ENCODE assay signal across 8 cellular contexts in genomic region chr16:2907089-2907735, GRCh38. TPM values are rescaled to one million over a fixed set of nuclear protein-coding genes. Genes with fewer than 3 reads are reported as not detected.
A peak's percentile ranks its signal among the peaks of the same experiment; 100 is the strongest.
DNase-seq lines count a peak whose midpoint lies in the region; ATAC-seq and TF ChIP-seq lines count a peak whose summit lies in the region.
"Not testable (repeated sequence)": the region's sequence is repeated elsewhere in the genome, so short reads cannot be mapped to it uniquely, and the experiment has no call there.

No MANE protein-coding gene starts in this region.

- H3K27ac ChIP-seq in BLaER1 treated with 17β-estradiol and CSF1 and Interleukin-3, amounts not matched to agents 10 nM and 100 nM = peak overlapping the region in 1 of 11 experiments; percentile 20; a peak in 1 of 22 replicates
- H3K27ac ChIP-seq in WERI-Rb-1; fibroblast of lung (ENCODE audit: insufficient read depth, low read length): not testable (repeated sequence)

- not testable (repeated sequence) for H3K27me3 Mint-ChIP-seq in activated naive CD8-positive, alpha-beta T cell treated with anti-CD3 and anti-CD28 coated beads, Interleukin-2, amount 50 U/mL, for 24 hours; memory B cell

- not testable (repeated sequence) for H3K79me2 ChIP-seq in fibroblast of lung (ENCODE audit: control insufficient read depth, insufficient read depth, low read length)

- DNase-seq in HCEC 1CT (peak; percentile 32), NCI-H446 treated with DMSO at 0.1 percent for 48 hours (lab: John Stamatoyannopoulos, UW) (peak; percentile 25), WERI-Rb-1 (peak; percentile 66), fibroblast of lung (ENCODE audit: low read depth in 2 of 2) (peak; percentile 33 to 45), memory B cell (ENCODE audit: low spot score in 2 of 2) (peak in 1 of 2 donors; percentile 46)
- peak; percentile 38 for DNase-seq in activated naive CD8-positive, alpha-beta T cell treated with anti-CD3 and anti-CD28 coated beads, Interleukin-2, amount 50 U/mL, for 24 hours
- DNase-seq in stimulated activated CD4-positive, alpha-beta T cell treated with anti-CD3 and anti-CD28 coated beads, Interleukin-2, amount 100 ng/mL, for 24 hours = peak; percentile 40 to 53

- peak; percentile 45 for TF ChIP-seq CTCF in WERI-Rb-1 (IDR thresholded peaks at IDR 0.05; ENCODE audit: low read depth, low read length)
- peak; percentile 36 to 37 for TF ChIP-seq CTCF in fibroblast of lung (conservative IDR thresholded peaks at IDR 0.05 in 1 of 2, IDR thresholded peaks at IDR 0.05 in 1 of 2; ENCODE audit: low read depth in 1 of 2, low read length in 2 of 2)

- not testable (repeated sequence) for H2AFZ ChIP-seq in fibroblast of lung (ENCODE audit: low read length)

- not testable (repeated sequence) for H3K9ac ChIP-seq in BLaER1 treated with 17β-estradiol and CSF1 and Interleukin-3, amounts not matched to agents 10 nM and 100 nM; fibroblast of lung (ENCODE audit: insufficient read depth, low read length)

- H4K20me1 ChIP-seq in BLaER1 treated with 17β-estradiol and CSF1 and Interleukin-3, amounts not matched to agents 10 nM and 100 nM; fibroblast of lung (ENCODE audit: control insufficient read depth, extremely low read depth, insufficient read depth, low read length): not testable (repeated sequence)

- not testable (repeated sequence) for H3K27ac Mint-ChIP-seq in activated naive CD8-positive, alpha-beta T cell treated with anti-CD3 and anti-CD28 coated beads, Interleukin-2, amount 50 U/mL, for 24 hours
- peak overlapping the region; percentile 86 for H3K27ac Mint-ChIP-seq in memory B cell

- not testable (repeated sequence) for H3K27me3 ChIP-seq in BLaER1 treated with 17β-estradiol and CSF1 and Interleukin-3, amounts not matched to agents 10 nM and 100 nM; WERI-Rb-1 (ENCODE audit: insufficient read depth, low read depth, severe bottlenecking); fibroblast of lung (ENCODE audit: control insufficient read depth, insufficient read depth, low read length)

- not testable (repeated sequence) for H3K9me3 ChIP-seq in BLaER1 treated with 17β-estradiol and CSF1 and Interleukin-3, amounts not matched to agents 10 nM and 100 nM (replicated peaks in 1 of 11); WERI-Rb-1 (ENCODE audit: severe bottlenecking); fibroblast of lung (ENCODE audit: control insufficient read depth, insufficient read depth, low read depth, low read length)

- ATAC-seq in activated naive CD8-positive, alpha-beta T cell treated with anti-CD3 and anti-CD28 coated beads, Interleukin-2, amount 50 U/mL, for 24 hours; memory B cell (ENCODE audit: low read depth): not testable (repeated sequence)

- not testable (repeated sequence) for H3K36me3 ChIP-seq in BLaER1 treated with 17β-estradiol and CSF1 and Interleukin-3, amounts not matched to agents 10 nM and 100 nM; WERI-Rb-1; fibroblast of lung (ENCODE audit: control insufficient read depth, insufficient read depth, low read length)

- H3K4me1 Mint-ChIP-seq in activated naive CD8-positive, alpha-beta T cell treated with anti-CD3 and anti-CD28 coated beads, Interleukin-2, amount 50 U/mL, for 24 hours = peaks cover 26% of the 10 kb centered on the region
- peaks cover 18% of the 10 kb centered on the region for H3K4me1 Mint-ChIP-seq in memory B cell

- H3K9me3 Mint-ChIP-seq in activated naive CD8-positive, alpha-beta T cell treated with anti-CD3 and anti-CD28 coated beads, Interleukin-2, amount 50 U/mL, for 24 hours; memory B cell: not testable (repeated sequence)

- not testable (repeated sequence) for H3K4me3 Mint-ChIP-seq in activated naive CD8-positive, alpha-beta T cell treated with anti-CD3 and anti-CD28 coated beads, Interleukin-2, amount 50 U/mL, for 24 hours; memory B cell

- not testable (repeated sequence) for H3K4me3 ChIP-seq in BLaER1 treated with 17β-estradiol and CSF1 and Interleukin-3, amounts not matched to agents 10 nM and 100 nM; WERI-Rb-1 (ENCODE audit: low read depth, low read length); fibroblast of lung (replicated peaks in 1 of 4; ENCODE audit: control extremely low read depth in 1 of 4, insufficient read depth in 1 of 4, low read depth in 3 of 4, low read length in 4 of 4)

- H3K36me3 Mint-ChIP-seq in activated naive CD8-positive, alpha-beta T cell treated with anti-CD3 and anti-CD28 coated beads, Interleukin-2, amount 50 U/mL, for 24 hours (ENCODE audit: low read depth); memory B cell: not testable (repeated sequence)

- H3K4me2 ChIP-seq in BLaER1 treated with 17β-estradiol and CSF1 and Interleukin-3, amounts not matched to agents 10 nM and 100 nM = peak overlapping the region in 10 of 11 experiments; percentile 32 to 61 (median 44); a peak in 6 of 22 replicates
- not testable (repeated sequence) for H3K4me2 ChIP-seq in fibroblast of lung (ENCODE audit: extremely low read depth, insufficient read depth, low read length)

- H3K4me1 ChIP-seq in BLaER1 treated with 17β-estradiol and CSF1 and Interleukin-3, amounts not matched to agents 10 nM and 100 nM = peaks cover 19 to 24% (median 23%) of the 10 kb centered on the region in 10 experiments
- not testable (repeated sequence) for H3K4me1 ChIP-seq in fibroblast of lung (ENCODE audit: control insufficient read depth, extremely low read depth, insufficient read depth, low read length)

RNA-seq across cellular contexts. Expression of gene FLYWCH1, which starts 4.5 kb away (rescaled TPM):
- 44.4 and 58.5 TPM in 2 replicates for total RNA-seq in fibroblast of lung
- 12.0 and 16.4 TPM in 2 replicates for polyA plus RNA-seq in fibroblast of lung
- 18.7 and 24.0 TPM in 2 replicates for polyA plus RNA-seq in fibroblast of lung (2012)
- polyA minus RNA-seq in fibroblast of lung (ENCODE audit: low replicate concordance) = 15.7 and 18.2 TPM in 2 replicates

RNA-seq across cellular contexts. Expression of gene FLYWCH2, which starts 24.2 kb away (rescaled TPM):
- 55.2 and 56.8 TPM in 2 replicates for total RNA-seq in fibroblast of lung
- 18.1 and 21.2 TPM in 2 replicates for polyA plus RNA-seq in fibroblast of lung
- polyA plus RNA-seq in fibroblast of lung (2012) = 42.6 and 42.8 TPM in 2 replicates
- polyA minus RNA-seq in fibroblast of lung (ENCODE audit: low replicate concordance) = 2.7 and 4.8 TPM in 2 replicates

RNA-seq across cellular contexts. Expression of gene PRSS22, which starts 49.2 kb away (rescaled TPM):
- 0.17 TPM in 1 of 2 replicates, not detected in the other for total RNA-seq in fibroblast of lung
- not detected in 2 replicates for polyA plus RNA-seq in fibroblast of lung
- polyA plus RNA-seq in fibroblast of lung (2012) = 0.13 TPM in 1 of 2 replicates, not detected in the other
- not detected in 2 replicates for polyA minus RNA-seq in fibroblast of lung (ENCODE audit: low replicate concordance)

RNA-seq across cellular contexts. Expression of gene KREMEN2, which starts 56.9 kb away (rescaled TPM):
- total RNA-seq in fibroblast of lung = not detected in 2 replicates
- polyA plus RNA-seq in fibroblast of lung = not detected in 2 replicates
- polyA plus RNA-seq in fibroblast of lung (2012) = 0.14 TPM in 1 of 2 replicates, not detected in the other
- not detected in 2 replicates for polyA minus RNA-seq in fibroblast of lung (ENCODE audit: low replicate concordance)
